In the genomic region with DNA sequence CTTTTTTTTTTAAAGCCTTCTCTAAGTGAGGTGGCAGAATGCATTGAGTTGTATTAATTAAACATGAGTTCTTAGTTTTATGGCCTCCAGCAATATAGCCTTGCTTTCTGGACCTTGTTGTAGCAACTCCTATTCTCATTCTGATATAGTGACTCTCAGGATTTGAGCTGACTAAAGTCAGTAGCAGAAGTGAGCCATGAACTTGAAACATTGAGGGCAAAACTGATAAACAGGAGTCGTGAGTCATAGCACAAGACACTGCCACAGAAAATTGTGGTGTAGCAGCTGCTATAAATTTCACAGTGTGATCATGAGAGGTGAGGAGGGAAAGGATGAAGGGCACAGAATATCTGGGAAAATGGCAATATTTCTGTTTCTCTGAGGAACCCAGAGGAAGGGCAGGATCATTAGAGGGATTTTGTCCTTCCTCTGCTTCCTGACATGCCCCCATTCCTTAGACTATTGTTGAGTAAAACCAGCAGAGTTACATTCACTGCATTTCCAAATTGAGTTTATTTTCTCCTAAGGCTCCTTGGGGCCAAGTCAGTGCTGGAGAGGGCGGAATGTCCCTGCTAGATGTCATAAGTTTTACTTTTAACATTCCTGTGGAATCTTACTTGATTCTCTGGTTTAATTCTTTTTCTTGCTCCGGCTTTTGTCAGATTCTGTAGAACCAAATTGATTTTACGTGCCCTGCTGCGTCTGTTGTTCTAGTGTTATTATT, we compare ENCODE assay signal across 8 cellular contexts. TPM values are rescaled to one million over a fixed set of nuclear protein-coding genes. Genes with fewer than 3 reads are reported as not detected.
A peak's percentile ranks its signal among the peaks of the same experiment; 100 is the strongest.
DNase-seq lines count a peak whose midpoint lies in the region; ATAC-seq and TF ChIP-seq lines count a peak whose summit lies in the region.

No MANE protein-coding gene starts in this region.

- no peak for TF ChIP-seq CTCF in kidney epithelial cell (IDR thresholded peaks at IDR 0.05; ENCODE audit: insufficient read depth, low read length, poor library complexity, severe bottlenecking)
- TF ChIP-seq CTCF in stomach (IDR thresholded peaks at IDR 0.05), result no peak

- no peaks in the 10 kb centered on the region for H3K4me1 ChIP-seq in stomach

- no peaks in the 10 kb centered on the region for H3K9me3 ChIP-seq in stomach

- no peak overlapping the region for H3K4me3 Mint-ChIP-seq in T-helper 2 cell treated with Interferon-gamma antibody and Interleukin-4, amounts not matched to agents 5 μg/mL and 100 μg/mL, for 36 hours

- TF ChIP-seq POLR2A in stomach (IDR thresholded peaks at IDR 0.05), result no peak

- no peaks in the 10 kb centered on the region for H3K9me3 Mint-ChIP-seq in T-helper 2 cell treated with Interferon-gamma antibody and Interleukin-4, amounts not matched to agents 5 μg/mL and 100 μg/mL, for 36 hours

- peak; percentile 46 for DNase-seq in stimulated activated CD4-positive, alpha-beta T cell treated with anti-CD3 and anti-CD28 coated beads, Interleukin-15, amount 100 ng/mL, for 24 hours
- no peak for DNase-seq in stimulated activated CD4-positive, alpha-beta T cell treated with anti-CD3 and anti-CD28 coated beads, Interleukin-4, amount 100 ng/mL, for 1 hour
- DNase-seq in T-helper 2 cell treated with Interferon-gamma antibody and Interleukin-4, amounts not matched to agents 5 μg/mL and 100 μg/mL, for 36 hours (ENCODE audit: low spot score), result peak; percentile 59
- DNase-seq in kidney epithelial cell (ENCODE audit: low read depth), result peak; percentile 1
- DNase-seq in stomach, result no peak
- no peak for DNase-seq in NCI-H510A treated with DMSO at 0.1 percent for 48 hours (lab: John Stamatoyannopoulos, UW)
- DNase-seq in NCI-H524 (lab: John Stamatoyannopoulos, UW), result no peak

- no peaks in the 10 kb centered on the region for H3K36me3 Mint-ChIP-seq in T-helper 2 cell treated with Interferon-gamma antibody and Interleukin-4, amounts not matched to agents 5 μg/mL and 100 μg/mL, for 36 hours (ENCODE audit: low read depth)

- peak; percentile 97 for ATAC-seq in HG02938 (IDR thresholded peaks at IDR 0.05; ENCODE audit: unreplicated experiment)

- H3K4me3 ChIP-seq in kidney epithelial cell (ENCODE audit: low read depth, low read length), result no peak overlapping the region
- no peak overlapping the region for H3K4me3 ChIP-seq in stomach

- H3K4me1 Mint-ChIP-seq in T-helper 2 cell treated with Interferon-gamma antibody and Interleukin-4, amounts not matched to agents 5 μg/mL and 100 μg/mL, for 36 hours (ENCODE audit: low read depth), result peaks cover 22% of the 10 kb centered on the region

- TF ChIP-seq EP300 in stomach (IDR thresholded peaks at IDR 0.05), result no peak

- 71 to 80% (median 73%) methylated on average over 5 of the region's 5 CpGs for WGBS in stomach, 5 donors

- intact Hi-C loops in stomach (cut with DNase I; ENCODE audit: low total_unique reads), result no loop called here

- H3K36me3 ChIP-seq in kidney epithelial cell (ENCODE audit: control insufficient read depth, insufficient read depth, low read length) (no peaks in the 10 kb centered on the region), stomach (no peaks in the 10 kb centered on the region)

- H3K27me3 Mint-ChIP-seq in T-helper 2 cell treated with Interferon-gamma antibody and Interleukin-4, amounts not matched to agents 5 μg/mL and 100 μg/mL, for 36 hours (ENCODE audit: low read depth), result peaks cover 19% of the 10 kb centered on the region

- H3K27ac ChIP-seq in stomach, result no peak overlapping the region

- H3K27me3 ChIP-seq in kidney epithelial cell (ENCODE audit: control insufficient read depth, insufficient read depth, low read length) (no peaks in the 10 kb centered on the region), stomach (no peaks in the 10 kb centered on the region)

- no peak overlapping the region for H3K27ac Mint-ChIP-seq in T-helper 2 cell treated with Interferon-gamma antibody and Interleukin-4, amounts not matched to agents 5 μg/mL and 100 μg/mL, for 36 hours

RNA-seq across cellular contexts. Expression of gene KLRG1, which starts 7.5 kb away (rescaled TPM):
- total RNA-seq in kidney epithelial cell, result 0.48 and 2.5 TPM in 2 replicates
- 1 to 10 TPM in 2 of 5 donors, under 1 TPM in 1, not detected in 2; 0.43 to 2.9 (median 1.3) TPM for total RNA-seq in stomach
- polyA plus RNA-seq in stomach, result 1 to 10 TPM in 2 of 3 donors, under 1 TPM in 1; 0.40 to 1.7 (median 1.6) TPM

RNA-seq across cellular contexts. Expression of gene M6PR, which starts 47.4 kb away (rescaled TPM):
- 220 and 256 TPM in 2 replicates for total RNA-seq in kidney epithelial cell
- 100 to 1,000 TPM in 2 of 5 donors, 10 to 100 TPM in 3; 33.3 to 155 (median 66.9) TPM for total RNA-seq in stomach
- polyA plus RNA-seq in stomach, result 10 to 100 TPM; 20.9 to 50.1 (median 36.7) TPM

Comparison
In these comparisons a context has a peak if more than half of its experiments do, and no peak if none do; other contexts are left out.
1. DNase-seq: peak in stimulated activated CD4-positive, alpha-beta T cell treated with anti-CD3 and anti-CD28 coated beads, Interleukin-15, amount 100 ng/mL, for 24 hours (single experiment), T-helper 2 cell treated with Interferon-gamma antibody and Interleukin-4, amounts not matched to agents 5 μg/mL and 100 μg/mL, for 36 hours (single experiment) and kidney epithelial cell (single experiment); none in stimulated activated CD4-positive, alpha-beta T cell treated with anti-CD3 and anti-CD28 coated beads, Interleukin-4, amount 100 ng/mL, for 1 hour (single experiment), stomach (single experiment), NCI-H510A treated with DMSO at 0.1 percent for 48 hours (single experiment) and NCI-H524 (0 of 2).